In genomic region chr1:78765489-78765888, GRCh38 we compare ENCODE assay signal across 23 cellular contexts.
"Had no signal": no experiment of that assay in that cellular context is flagged by ENCODE, and none has a peak within 500 bp of the region (broad histone marks: within the 10 kb centered on the region; RNA-seq: fewer than 3 reads in every experiment).

No MANE protein-coding gene starts in this region.

- H3K4me3 ChIP-seq: colonic mucosa, coronary artery, dorsolateral prefrontal cortex, esophagus muscularis mucosa, esophagus squamous epithelium, gastrocnemius medialis, gastroesophageal sphincter, heart left ventricle, heart right ventricle had no signal

- H3K36me3 ChIP-seq: colonic mucosa, esophagus muscularis mucosa, esophagus squamous epithelium, gastrocnemius medialis, gastroesophageal sphincter, heart left ventricle, heart right ventricle had no signal

- H3K27ac ChIP-seq: colonic mucosa, coronary artery, dorsolateral prefrontal cortex, epithelial cell of prostate, esophagus muscularis mucosa, esophagus squamous epithelium, foreskin keratinocyte, gastrocnemius medialis, gastroesophageal sphincter, heart left ventricle, heart right ventricle had no signal

- DNase-seq: colonic mucosa; cortex of kidney; dermis blood vessel endothelial cell; dorsolateral prefrontal cortex; effector CD4-positive, alpha-beta T cell; effector CD8-positive, alpha-beta T cell; effector memory CD4-positive, alpha-beta T cell; effector memory CD8-positive, alpha-beta T cell; endodermal cell; erythroblast; esophagus squamous epithelium; foreskin fibroblast; foreskin keratinocyte; foreskin melanocyte; gastrocnemius medialis; glutamatergic neuron; head of caudate nucleus; heart left ventricle; heart right ventricle had no signal

- H3K9me3 ChIP-seq: colonic mucosa, esophagus muscularis mucosa, esophagus squamous epithelium, gastrocnemius medialis, gastroesophageal sphincter had no signal

- H3K4me1 ChIP-seq: colonic mucosa, esophagus muscularis mucosa, esophagus squamous epithelium, foreskin keratinocyte, gastrocnemius medialis, gastroesophageal sphincter, heart left ventricle, heart right ventricle had no signal
